Comparison of ENCODE assay signal across 11 cellular contexts in the genomic region with DNA sequence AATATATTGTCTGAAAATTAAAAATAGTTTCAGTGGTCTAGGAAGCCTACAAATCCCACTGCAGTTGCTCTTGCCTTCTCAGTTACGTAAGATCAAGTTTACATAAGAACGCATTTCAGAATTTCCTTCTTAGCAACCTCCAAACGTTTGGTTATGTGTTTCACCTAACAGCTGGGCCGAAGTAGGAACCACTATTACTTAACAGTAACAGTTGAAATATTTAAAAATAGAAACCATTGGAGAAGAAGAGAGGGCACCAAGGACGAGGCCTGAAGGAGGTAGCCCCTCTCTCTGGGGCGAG.
DNase-seq lines count a peak whose midpoint lies in the region; ATAC-seq and TF ChIP-seq lines count a peak whose summit lies in the region.
"Had no signal": no experiment of that assay in that cellular context is flagged by ENCODE, and none has a peak within 500 bp of the region (broad histone marks: within the 10 kb centered on the region; RNA-seq: fewer than 3 reads in every experiment).

No MANE protein-coding gene starts in this region.

- H3K27me3 Mint-ChIP-seq in activated T-cell treated with anti-CD3 and anti-CD28 coated beads, Interleukin-2, amount 50 U/mL, for 72 hours (ENCODE audit: low read depth), result no peaks in the 10 kb centered on the region

- no peaks in the 10 kb centered on the region for H3K79me2 ChIP-seq in PC-3 (ENCODE audit: low read length)

- H3K9ac ChIP-seq in mucosa of rectum (ENCODE audit: low read depth in 1 of 2, low read length in 2 of 2) (no peak overlapping the region), PC-3 (ENCODE audit: low read length) (no peak overlapping the region)

- no peak for DNase-seq in activated T-cell treated with anti-CD3 and anti-CD28 coated beads, Interleukin-2, amount 50 U/mL, for 72 hours
- DNase-seq in activated T-cell treated with anti-CD3 and anti-CD28 coated beads, Interleukin-2, amount 50 U/mL, for 1 hour, result no peak
- DNase-seq in cardiac fibroblast (ENCODE audit: low read depth in 2 of 2) (peak; percentile 19 to 52), transverse colon (no peak), H7 (no peak), PC-3 (no peak)
- DNase-seq: BE2C; NCI-H774; stimulated activated CD4-positive, alpha-beta T cell treated with anti-CD3 and anti-CD28 coated beads, Interleukin-4, amount 100 ng/mL, for 1 hour had no signal

- H3K4me1 Mint-ChIP-seq in activated T-cell treated with anti-CD3 and anti-CD28 coated beads, Interleukin-2, amount 50 U/mL, for 72 hours (ENCODE audit: low read depth), result peaks cover 81% of the 10 kb centered on the region

- H4K20me1 ChIP-seq in PC-3 (ENCODE audit: low read length), result no peaks in the 10 kb centered on the region

- no peak overlapping the region for H2AFZ ChIP-seq in PC-3 (ENCODE audit: low read length)

- no peaks in the 10 kb centered on the region for H3K9me3 Mint-ChIP-seq in activated T-cell treated with anti-CD3 and anti-CD28 coated beads, Interleukin-2, amount 50 U/mL, for 72 hours

- intact Hi-C loops in transverse colon (cut with DNase I; ENCODE audit: low total_unique reads), result loop anchor here (5.0 to 10.0 kb wide), 2 partner anchors 89 to 172 kb away; no protein-coding TSS in a partner anchor
- intact Hi-C loops in PC-3 (cut with micrococcal nuclease), result no loop called here

- TF ChIP-seq POLR2A in transverse colon (IDR thresholded peaks at IDR 0.05), result no peak

- 36 to 58% methylated on average over 5 to 6 of the region's 6 CpGs for WGBS in transverse colon (ENCODE audit: low coverage in 1 of 2), 2 donors

- H3K4me3 Mint-ChIP-seq in activated T-cell treated with anti-CD3 and anti-CD28 coated beads, Interleukin-2, amount 50 U/mL, for 72 hours, result peak overlapping the region; percentile 23 to 75

- H3K4me3 ChIP-seq in cardiac fibroblast (replicated peaks in 1 of 2; ENCODE audit: low read depth in 2 of 2, low read length in 2 of 2) (no peak overlapping the region), mucosa of rectum (ENCODE audit: low read length in 2 of 2) (no peak overlapping the region), transverse colon (no peak overlapping the region), H7 (ENCODE audit: insufficient read depth, low read depth, low read length) (no peak overlapping the region), PC-3 (ENCODE audit: low read length) (no peak overlapping the region)

- CTCF ChIA-PET in PC-3 (lab: Charles Lee), result no interaction called here

- no peak overlapping the region for H3K4me2 ChIP-seq in PC-3 (ENCODE audit: low read length)

- H3F3A ChIP-seq in PC-3 (ENCODE audit: low read length, unreplicated experiment), result no peaks in the 10 kb centered on the region

- no peaks in the 10 kb centered on the region for H3K9me2 ChIP-seq in PC-3 (replicated peaks; ENCODE audit: low read length)

- POLR2A ChIA-PET in PC-3 (lab: Charles Lee; ENCODE audit: unreplicated experiment), result no interaction called here

- H3K27ac ChIP-seq in mucosa of rectum (ENCODE audit: low read depth in 2 of 2, low read length in 2 of 2), result peak overlapping the region; percentile 61 to 64
- H3K27ac ChIP-seq in transverse colon, result peak overlapping the region; percentile 78 to 88 (median 86)
- H3K27ac ChIP-seq in PC-3 (ENCODE audit: low read length), result no peak overlapping the region

- TF ChIP-seq EP300 in transverse colon (IDR thresholded peaks at IDR 0.05; ENCODE audit: low read depth), result no peak

- H3K36me3 ChIP-seq in mucosa of rectum (ENCODE audit: control insufficient read depth in 2 of 2, insufficient read depth in 2 of 2, low read length in 2 of 2), result no peaks in the 10 kb centered on the region
- no peaks in the 10 kb centered on the region for H3K36me3 ChIP-seq in transverse colon
- no peaks in the 10 kb centered on the region for H3K36me3 ChIP-seq in H7 (replicated peaks; ENCODE audit: control insufficient read depth, insufficient read depth, low read length)
- no peaks in the 10 kb centered on the region for H3K36me3 ChIP-seq in PC-3 (ENCODE audit: low read depth, low read length)
- H3K36me3 ChIP-seq: BE2C had no signal

- peak overlapping the region; percentile 73 for H3K27ac Mint-ChIP-seq in activated T-cell treated with anti-CD3 and anti-CD28 coated beads, Interleukin-2, amount 50 U/mL, for 72 hours

- no peaks in the 10 kb centered on the region for H3K9me3 ChIP-seq in mucosa of rectum (ENCODE audit: control insufficient read depth in 2 of 2, low read length in 2 of 2)
- H3K9me3 ChIP-seq in transverse colon, result peaks cover 0 to 3% of the 10 kb centered on the region in 2 donors
- no peaks in the 10 kb centered on the region for H3K9me3 ChIP-seq in PC-3 (ENCODE audit: low read length)
- H3K9me3 ChIP-seq: BE2C had no signal

- in situ Hi-C loops in transverse colon (cut with MboI; ENCODE audit: low pct_ligation_motif_present in 1 of 4, low pct_unique_long_range_greater_than_20kb in 1 of 4, low sequenced_read_pairs in 3 of 4), result no loop called here

- no peaks in the 10 kb centered on the region for H3K27me3 ChIP-seq in mucosa of rectum (ENCODE audit: control insufficient read depth in 2 of 2, insufficient read depth in 2 of 2, low read length in 2 of 2)
- H3K27me3 ChIP-seq in transverse colon, result no peaks in the 10 kb centered on the region
- no peaks in the 10 kb centered on the region for H3K27me3 ChIP-seq in H7 (ENCODE audit: control insufficient read depth, insufficient read depth, low read length)
- no peaks in the 10 kb centered on the region for H3K27me3 ChIP-seq in PC-3 (ENCODE audit: low read length)
- H3K27me3 ChIP-seq: BE2C had no signal

- BruUV-seq in PC-3 (replicated peaks; lab: Mats Ljungman, UMichigan), result no TSS peak

- peaks cover 20 to 37% of the 10 kb centered on the region in 2 donors for H3K4me1 ChIP-seq in mucosa of rectum (ENCODE audit: control insufficient read depth in 2 of 2, insufficient read depth in 2 of 2, low read length in 2 of 2)
- peaks cover 36 to 73% (median 65%) of the 10 kb centered on the region in 4 donors for H3K4me1 ChIP-seq in transverse colon
- H3K4me1 ChIP-seq in PC-3 (ENCODE audit: insufficient read depth, low read length), result no peaks in the 10 kb centered on the region

- H3K36me3 Mint-ChIP-seq in activated T-cell treated with anti-CD3 and anti-CD28 coated beads, Interleukin-2, amount 50 U/mL, for 72 hours (ENCODE audit: insufficient read depth in 2 of 2), result peaks cover 0 to 3% of the 10 kb centered on the region in 2 donors

- ATAC-seq in activated T-cell treated with anti-CD3 and anti-CD28 coated beads, Interleukin-2, amount 50 U/mL, for 72 hours (replicated peaks in 1 of 2), result no peak
- ATAC-seq in GM18909 (IDR thresholded peaks at IDR 0.05; ENCODE audit: poor library complexity, unreplicated experiment), result no peak
- no peak for ATAC-seq in PC-3

- TF ChIP-seq CTCF in cardiac fibroblast (IDR thresholded peaks at IDR 0.05; ENCODE audit: low read depth, low read length) (no peak), transverse colon (IDR thresholded peaks at IDR 0.05) (no peak), PC-3 (conservative IDR thresholded peaks at IDR 0.05; ENCODE audit: low read depth, low read length) (no peak)

Comparison
In these comparisons a context has a peak if more than half of its experiments do, and no peak if none do; other contexts are left out.
1. DNase-seq: peak in cardiac fibroblast (2 of 2); none in activated T-cell treated with anti-CD3 and anti-CD28 coated beads, Interleukin-2, amount 50 U/mL, for 72 hours (0 of 2), activated T-cell treated with anti-CD3 and anti-CD28 coated beads, Interleukin-2, amount 50 U/mL, for 1 hour (single experiment), transverse colon (single experiment), H7 (single experiment) and PC-3 (single experiment).